Comparison of ENCODE assay signal across 9 cellular contexts in genomic region chr6:111845441-111845871, GRCh38. TPM values are rescaled to one million over a fixed set of nuclear protein-coding genes. Genes with fewer than 3 reads are reported as not detected.
A peak's percentile ranks its signal among the peaks of the same experiment; 100 is the strongest.
DNase-seq lines count a peak whose midpoint lies in the region; ATAC-seq and TF ChIP-seq lines count a peak whose summit lies in the region.
"Had no signal": no experiment of that assay in that cellular context is flagged by ENCODE, and none has a peak within 500 bp of the region (broad histone marks: within the 10 kb centered on the region; RNA-seq: fewer than 3 reads in every experiment).

No MANE protein-coding gene starts in this region.

- H3K27ac Mint-ChIP-seq in T-helper 1 cell treated with Interleukin-12 subunit alpha and Interleukin-12 subunit beta and Interleukin-4 antibody, amounts not matched to agents 30 μg/mL and 1 μg/mL, for 36 hours = peak overlapping the region; percentile 55
- H3K27ac Mint-ChIP-seq in activated B cell treated with CpG ODN at 0.5 μM for 24 hours = no peak overlapping the region

- H3K14ac ChIP-seq in neuronal stem cell (ENCODE audit: low read length) = no peak overlapping the region

- H3K4me1 Mint-ChIP-seq in T-helper 1 cell treated with Interleukin-12 subunit alpha and Interleukin-12 subunit beta and Interleukin-4 antibody, amounts not matched to agents 30 μg/mL and 1 μg/mL, for 36 hours (ENCODE audit: low read depth) = peaks cover 54% of the 10 kb centered on the region
- H3K4me1 Mint-ChIP-seq in activated B cell treated with CpG ODN at 0.5 μM for 24 hours = peaks cover 20% of the 10 kb centered on the region

- H4K8ac ChIP-seq in neuronal stem cell (ENCODE audit: low read depth, low read length) = no peak overlapping the region

- H3K18ac ChIP-seq in neuronal stem cell (ENCODE audit: low read length) = peak overlapping the region; percentile 32

- no peak overlapping the region for H2BK120ac ChIP-seq in neuronal stem cell (ENCODE audit: low read depth, low read length)

- no peak overlapping the region for H3K4ac ChIP-seq in neuronal stem cell (ENCODE audit: low read length)

- H3K9ac ChIP-seq in neuronal stem cell (ENCODE audit: low read depth, low read length, poor library complexity) (no peak overlapping the region), smooth muscle cell (ENCODE audit: low read depth) (no peak overlapping the region)

- H3K79me2 ChIP-seq in smooth muscle cell (ENCODE audit: low read depth) = peaks cover 63% of the 10 kb centered on the region

- ATAC-seq in HG02798 (IDR thresholded peaks at IDR 0.05; ENCODE audit: poor library complexity, unreplicated experiment) = peak; percentile 75
- ATAC-seq in activated B cell treated with CpG ODN at 0.5 μM for 24 hours (ENCODE audit: low read depth) = peak; percentile 73

- no peak overlapping the region for H2BK15ac ChIP-seq in neuronal stem cell (ENCODE audit: low read length)

- CTCF ChIA-PET in activated B cell treated with CpG ODN at 0.5 μM for 24 hours (lab: Charles Lee) = interaction anchor here (1.0 to 1.9 kb wide), 4 partner anchors 10 to 135 kb away, joined by 3 to 8 read pairs (median 6); no protein-coding TSS in a partner anchor

- no peaks in the 10 kb centered on the region for H3K9me3 ChIP-seq in neuronal stem cell (replicated peaks in 1 of 2; ENCODE audit: control insufficient read depth in 2 of 2, insufficient read depth in 1 of 2, low read depth in 1 of 2, low read length in 2 of 2)
- no peaks in the 10 kb centered on the region for H3K9me3 ChIP-seq in smooth muscle cell (replicated peaks; ENCODE audit: low read depth)

- POLR2A ChIA-PET in activated B cell treated with CpG ODN at 0.5 μM for 24 hours (lab: Charles Lee) = interaction anchor here (0.7 to 3.2 kb wide), 13 partner anchors 13 to 971 kb away, joined by 3 to 42 read pairs (median 5); partner anchors contain the start of genes AMD1 and FYN

- peaks cover 6% of the 10 kb centered on the region for H3K79me1 ChIP-seq in neuronal stem cell (ENCODE audit: low read depth, low read length)

- H3K9me3 Mint-ChIP-seq in T-helper 1 cell treated with Interleukin-12 subunit alpha and Interleukin-12 subunit beta and Interleukin-4 antibody, amounts not matched to agents 30 μg/mL and 1 μg/mL, for 36 hours = no peaks in the 10 kb centered on the region
- H3K9me3 Mint-ChIP-seq in activated B cell treated with CpG ODN at 0.5 μM for 24 hours = no peaks in the 10 kb centered on the region

- intact Hi-C loops in activated B cell treated with CpG ODN at 0.5 μM for 24 hours (cut with micrococcal nuclease) = loop anchor here (1.0 to 10.0 kb wide), 3 partner anchors 28 to 361 kb away; partner anchors contain the start of genes FYN and REV3L

- peaks cover 14% of the 10 kb centered on the region for H3K36me3 Mint-ChIP-seq in T-helper 1 cell treated with Interleukin-12 subunit alpha and Interleukin-12 subunit beta and Interleukin-4 antibody, amounts not matched to agents 30 μg/mL and 1 μg/mL, for 36 hours (ENCODE audit: low read depth)
- no peaks in the 10 kb centered on the region for H3K36me3 Mint-ChIP-seq in activated B cell treated with CpG ODN at 0.5 μM for 24 hours (ENCODE audit: low read depth)

- H2AFZ ChIP-seq in neuronal stem cell (ENCODE audit: low read length) (no peak overlapping the region), smooth muscle cell (ENCODE audit: low read depth) (no peak overlapping the region)

- DNase-seq in T-helper 1 cell = no peak
- peak; percentile 35 for DNase-seq in activated B cell treated with CpG ODN at 0.5 μM for 24 hours
- no peak for DNase-seq in neuronal stem cell (ENCODE audit: low spot score)
- DNase-seq in NCI-H510A (lab: John Stamatoyannopoulos, UW) = no peak
- DNase-seq in NCI-H2081 treated with DMSO at 0.1 percent for 48 hours (lab: John Stamatoyannopoulos, UW) = no peak
- DNase-seq in smooth muscle cell (lab: John Stamatoyannopoulos, UW; ENCODE audit: unreplicated experiment) = no peak
- DNase-seq: IMR-90 had no signal

- no peak overlapping the region for H2BK5ac ChIP-seq in neuronal stem cell (ENCODE audit: low read length)

- H3K27me3 Mint-ChIP-seq in T-helper 1 cell treated with Interleukin-12 subunit alpha and Interleukin-12 subunit beta and Interleukin-4 antibody, amounts not matched to agents 30 μg/mL and 1 μg/mL, for 36 hours (ENCODE audit: low read depth) = no peaks in the 10 kb centered on the region
- H3K27me3 Mint-ChIP-seq in activated B cell treated with CpG ODN at 0.5 μM for 24 hours = no peaks in the 10 kb centered on the region

- no peak for TF ChIP-seq CTCF in activated B cell treated with CpG ODN at 0.5 μM for 24 hours (IDR thresholded peaks at IDR 0.05)
- no peak for TF ChIP-seq CTCF in smooth muscle cell (IDR thresholded peaks at IDR 0.05; ENCODE audit: borderline replicate concordance, insufficient read depth, poor library complexity, severe bottlenecking)

- peaks cover under 1% of the 10 kb centered on the region for H3F3A ChIP-seq in smooth muscle cell (ENCODE audit: low read depth)

- H3K36me3 ChIP-seq in neuronal stem cell (replicated peaks in 1 of 2; ENCODE audit: control insufficient read depth in 2 of 2, insufficient read depth in 2 of 2, low read length in 2 of 2) (peaks cover 0 to 65% of the 10 kb centered on the region in 2 donors), smooth muscle cell (ENCODE audit: low read depth) (no peaks in the 10 kb centered on the region)

- H4K20me1 ChIP-seq in smooth muscle cell (ENCODE audit: low read depth) = peaks cover 82% of the 10 kb centered on the region

- H2AK5ac ChIP-seq in neuronal stem cell (ENCODE audit: low read depth, low read length) = no peak overlapping the region

- H3K4me3 ChIP-seq in neuronal stem cell (ENCODE audit: low read length in 2 of 2) = no peak overlapping the region
- no peak overlapping the region for H3K4me3 ChIP-seq in smooth muscle cell

- H2BK12ac ChIP-seq in neuronal stem cell (ENCODE audit: low read length) = no peak overlapping the region

- H3K27ac ChIP-seq in neuronal stem cell (replicated peaks; ENCODE audit: low read length) (peak overlapping the region; percentile 85), smooth muscle cell (ENCODE audit: low read depth) (no peak overlapping the region)

- no peak overlapping the region for H3K23ac ChIP-seq in neuronal stem cell (ENCODE audit: low read depth, low read length, poor library complexity)

- no peak overlapping the region for H3K4me3 Mint-ChIP-seq in T-helper 1 cell treated with Interleukin-12 subunit alpha and Interleukin-12 subunit beta and Interleukin-4 antibody, amounts not matched to agents 30 μg/mL and 1 μg/mL, for 36 hours
- H3K4me3 Mint-ChIP-seq in activated B cell treated with CpG ODN at 0.5 μM for 24 hours = peak overlapping the region; percentile 36

- H3K4me2 ChIP-seq in neuronal stem cell (ENCODE audit: insufficient read depth, low read length, poor library complexity, severe bottlenecking) (no peak overlapping the region), smooth muscle cell (no peak overlapping the region)

- peaks cover 44 to 83% of the 10 kb centered on the region in 2 donors for H3K4me1 ChIP-seq in neuronal stem cell (ENCODE audit: control insufficient read depth in 2 of 2, insufficient read depth in 1 of 2, low read depth in 1 of 2, low read length in 2 of 2)
- peaks cover 48% of the 10 kb centered on the region for H3K4me1 ChIP-seq in smooth muscle cell (ENCODE audit: low read depth)

- no CpG with 5 or more reads among the region's 8 CpGs for WGBS in neuronal stem cell (ENCODE audit: extremely low coverage in 2 of 2, insufficient read length in 2 of 2, insufficient replicate concordance in 1 of 2), 2 donors
- WGBS in smooth muscle cell (ENCODE audit: low lambda C conversion rate) = 90% methylated on average over 8 of the region's 8 CpGs

- no peak overlapping the region for H4K91ac ChIP-seq in neuronal stem cell (ENCODE audit: low read depth, low read length, poor library complexity)

- H3K27me3 ChIP-seq in neuronal stem cell (ENCODE audit: control insufficient read depth in 3 of 3, insufficient read depth in 3 of 3, low read depth in 1 of 3, low read length in 3 of 3) (no peaks in the 10 kb centered on the region), smooth muscle cell (ENCODE audit: low read depth) (no peaks in the 10 kb centered on the region)

RNA-seq across cellular contexts. Expression of gene FYN, which starts 27.8 kb away (rescaled TPM):
- 57.8 and 64.7 TPM in 2 replicates for total RNA-seq in activated B cell treated with CpG ODN at 0.5 μM for 24 hours
- 176 TPM for polyA plus RNA-seq in neuronal stem cell (2013, experiment 1 of 2)
- 174 TPM for polyA plus RNA-seq in neuronal stem cell (2013, experiment 2 of 2)
- total RNA-seq in smooth muscle cell = 110 and 120 TPM in 2 replicates
- 138 and 140 TPM in 2 replicates for polyA plus RNA-seq in smooth muscle cell
